ENCODE assay signal across 30 cellular contexts in genomic region chr5:72662936-72663335, GRCh38.
"Had no signal": no experiment of that assay in that cellular context is flagged by ENCODE, and none has a peak within 500 bp of the region (broad histone marks: within the 10 kb centered on the region; RNA-seq: fewer than 3 reads in every experiment).

No MANE protein-coding gene starts in this region.

- H3K36me3 ChIP-seq: gastroesophageal sphincter, heart left ventricle, left ventricle myocardium inferior, lower lobe of right lung, prostate gland, right atrium auricular region, tibial artery, upper lobe of left lung had no signal

- H3K4me1 Mint-ChIP-seq: immature natural killer cell; naive B cell; stimulated activated memory B cell treated with anti-CD40 and anti-IgM and Interleukin-4, amounts not matched to agents 10 μg/mL and 1 μg/mL and 100 μg/mL, for 72 hours had no signal

- H2AFZ ChIP-seq: hepatocyte had no signal

- H3K4me1 ChIP-seq: gastroesophageal sphincter, heart left ventricle, left ventricle myocardium inferior, lower lobe of right lung, prostate gland, right atrium auricular region, testis, tibial artery, upper lobe of left lung had no signal

- H3K27ac Mint-ChIP-seq: immature natural killer cell; mesothelial cell of epicardium; naive B cell; natural killer cell treated with Interleukin-12 subunit alpha and Interleukin-12 subunit beta and Interleukin-15 and Interleukin-18, amount 100 ng/mL, for 72 hours; stimulated activated memory B cell treated with anti-CD40 and anti-IgM and Interleukin-4, amounts not matched to agents 10 μg/mL and 1 μg/mL and 100 μg/mL, for 72 hours had no signal

- H3K79me2 ChIP-seq: hepatocyte had no signal

- FAIRE-seq: colon, urothelium cell line had no signal

- H3K27me3 ChIP-seq: dorsolateral prefrontal cortex, gastroesophageal sphincter, hepatocyte, right atrium auricular region, testis, tibial artery, upper lobe of left lung had no signal

- H3K4me3 Mint-ChIP-seq: immature natural killer cell; mesothelial cell of epicardium; naive B cell; natural killer cell treated with Interleukin-12 subunit alpha and Interleukin-12 subunit beta and Interleukin-15 and Interleukin-18, amount 100 ng/mL, for 72 hours; neural crest cell; stimulated activated memory B cell treated with anti-CD40 and anti-IgM and Interleukin-4, amounts not matched to agents 10 μg/mL and 1 μg/mL and 100 μg/mL, for 72 hours had no signal

- H3K4me2 ChIP-seq: hepatocyte had no signal

- H3K9me3 ChIP-seq: gastroesophageal sphincter, left ventricle myocardium inferior, lower lobe of right lung, mucosa of descending colon, prostate gland, right atrium auricular region, testis, tibial artery, upper lobe of left lung had no signal

- H3K4me3 ChIP-seq: dorsolateral prefrontal cortex, gastroesophageal sphincter, heart left ventricle, hepatocyte, left ventricle myocardium inferior, lower lobe of right lung, mucosa of descending colon, prostate gland, right atrium auricular region, testis, tibial artery, upper lobe of left lung had no signal

- H3K9me3 Mint-ChIP-seq: naive B cell; natural killer cell treated with Interleukin-12 subunit alpha and Interleukin-12 subunit beta and Interleukin-15 and Interleukin-18, amount 100 ng/mL, for 72 hours; neural crest cell; stimulated activated memory B cell treated with anti-CD40 and anti-IgM and Interleukin-4, amounts not matched to agents 10 μg/mL and 1 μg/mL and 100 μg/mL, for 72 hours had no signal

- ATAC-seq: gastroesophageal sphincter; heart left ventricle; left colon; lower lobe of right lung; mucosa of descending colon; natural killer cell treated with Interleukin-12 subunit alpha and Interleukin-12 subunit beta and Interleukin-15 and Interleukin-18, amount 100 ng/mL, for 72 hours; sciatic nerve; stimulated activated memory B cell treated with anti-CD40 and anti-IgM and Interleukin-4, amounts not matched to agents 10 μg/mL and 1 μg/mL and 100 μg/mL, for 72 hours; stimulated activated naive CD8-positive, alpha-beta T cell treated with anti-CD3 and anti-CD28 coated beads, Interleukin-15, Interleukin-2, amounts not matched to agents 100 U/mL and 50 U/mL, for 24 hours had no signal

- H3K36me3 Mint-ChIP-seq: immature natural killer cell; mesothelial cell of epicardium; naive B cell; natural killer cell treated with Interleukin-12 subunit alpha and Interleukin-12 subunit beta and Interleukin-15 and Interleukin-18, amount 100 ng/mL, for 72 hours; stimulated activated memory B cell treated with anti-CD40 and anti-IgM and Interleukin-4, amounts not matched to agents 10 μg/mL and 1 μg/mL and 100 μg/mL, for 72 hours had no signal

- H3K27ac ChIP-seq: dorsolateral prefrontal cortex, gastroesophageal sphincter, heart left ventricle, hepatocyte, left ventricle myocardium inferior, lower lobe of right lung, prostate gland, right atrium auricular region, testis, tibial artery, upper lobe of left lung had no signal

- DNase-seq: dorsolateral prefrontal cortex; effector CD4-positive, alpha-beta T cell; heart left ventricle; immature natural killer cell; islet precursor cell; kidney glomerular epithelial cell; left colon; left ventricle myocardium inferior; lower lobe of right lung; mucosa of descending colon; naive B cell; nucleus accumbens; stimulated activated CD4-positive, alpha-beta T cell treated with anti-CD3 and anti-CD28 coated beads, Interleukin-2, amount 100 ng/mL, for 24 hours; stimulated activated CD4-positive, alpha-beta T cell treated with anti-CD3 and anti-CD28 coated beads, Interleukin-4, amount 100 ng/mL, for 24 hours; stimulated activated naive CD8-positive, alpha-beta T cell treated with anti-CD3 and anti-CD28 coated beads, Interleukin-15, Interleukin-2, amounts not matched to agents 100 U/mL and 50 U/mL, for 24 hours; substantia nigra; testis; tibial artery; upper lobe of left lung had no signal
